Comparison of ENCODE assay signal across 8 cellular contexts in genomic region chr11:75275581-75275980, GRCh38. TPM values are rescaled to one million over a fixed set of nuclear protein-coding genes. Genes with fewer than 3 reads are reported as not detected.
A peak's percentile ranks its signal among the peaks of the same experiment; 100 is the strongest.
DNase-seq lines count a peak whose midpoint lies in the region; ATAC-seq lines count a peak whose summit lies in the region.

No MANE protein-coding gene starts in this region.

- ATAC-seq in HG03039 (IDR thresholded peaks at IDR 0.05; ENCODE audit: unreplicated experiment), result no peak
- ATAC-seq in HG02885 (IDR thresholded peaks at IDR 0.05; ENCODE audit: poor library complexity, unreplicated experiment), result no peak

- DNase-seq in NCI-H2107 treated with DMSO at 0.1 percent for 48 hours (lab: John Stamatoyannopoulos, UW; ENCODE audit: unreplicated experiment) (peak; percentile 6), NCI-H2107 (lab: John Stamatoyannopoulos, UW) (no peak), activated T-cell treated with anti-CD3 and anti-CD28 coated beads for 48 hours (ENCODE audit: low read depth) (peak; percentile 18), islet precursor cell (peak; percentile 47), cerebellum (ENCODE audit: low spot score) (no peak)
- DNase-seq in stimulated activated CD8-positive, alpha-beta memory T cell treated with anti-CD3 and anti-CD28 coated beads, Interleukin-15, amount 100 ng/mL, for 48 hours (ENCODE audit: low read depth in 2 of 2), result peak; percentile 31 to 40

RNA-seq across cellular contexts. Expression of gene TPBGL, which starts 35.0 kb away (rescaled TPM):
- total RNA-seq in cerebellum, result 0.09 TPM

Comparison
In these comparisons a context has a peak if more than half of its experiments do, and no peak if none do; other contexts are left out.
1. DNase-seq: peak in NCI-H2107 treated with DMSO at 0.1 percent for 48 hours (single experiment), activated T-cell treated with anti-CD3 and anti-CD28 coated beads for 48 hours (single experiment), islet precursor cell (single experiment) and stimulated activated CD8-positive, alpha-beta memory T cell treated with anti-CD3 and anti-CD28 coated beads, Interleukin-15, amount 100 ng/mL, for 48 hours (2 of 2); none in NCI-H2107 (single experiment) and cerebellum (single experiment).